9 cellular contexts compared by ENCODE assay signal in genomic region chr16:68298907-68299515, GRCh38. TPM values are rescaled to one million over a fixed set of nuclear protein-coding genes. Genes with fewer than 3 reads are reported as not detected.
A peak's percentile ranks its signal among the peaks of the same experiment; 100 is the strongest.
DNase-seq lines count a peak whose midpoint lies in the region; ATAC-seq and TF ChIP-seq lines count a peak whose summit lies in the region.
"Had no signal": no experiment of that assay in that cellular context is flagged by ENCODE, and none has a peak within 500 bp of the region (broad histone marks: within the 10 kb centered on the region; RNA-seq: fewer than 3 reads in every experiment).

No MANE protein-coding gene starts in this region.

- H4K8ac ChIP-seq in trophoblast cell (ENCODE audit: low read depth, low read length): no peak overlapping the region

- no peak overlapping the region for H2AFZ ChIP-seq in trophoblast cell (ENCODE audit: insufficient read depth, low read length, poor library complexity)

- no peak overlapping the region for H3K14ac ChIP-seq in trophoblast cell (ENCODE audit: low read length)

- H3K4me1 Mint-ChIP-seq in T-helper 17 cell: peaks cover 25% of the 10 kb centered on the region
- H3K4me1 Mint-ChIP-seq: activated B cell treated with CpG ODN at 0.5 μM for 24 hours had no signal

- peaks cover 16% of the 10 kb centered on the region for H3K36me3 Mint-ChIP-seq in T-helper 17 cell (ENCODE audit: low read depth)

- no CpG with 5 or more reads among the region's 5 CpGs for WGBS in trophoblast cell (ENCODE audit: extremely low coverage, insufficient coverage, insufficient read length)

- H2AK5ac ChIP-seq in trophoblast cell (ENCODE audit: low read length): no peak overlapping the region

- H3K4me2 ChIP-seq in trophoblast cell (ENCODE audit: low read length): no peak overlapping the region

- H3K27me3 Mint-ChIP-seq in T-helper 17 cell: no peaks in the 10 kb centered on the region
- H3K27me3 Mint-ChIP-seq: activated B cell treated with CpG ODN at 0.5 μM for 24 hours had no signal

- ATAC-seq in T-helper 17 cell (no peak), GM21390 (IDR thresholded peaks at IDR 0.05; ENCODE audit: unreplicated experiment) (no peak), GM21526 (IDR thresholded peaks at IDR 0.05; ENCODE audit: low FRiP score, unreplicated experiment) (no peak)

- peak overlapping the region; percentile 88 for H3K27ac Mint-ChIP-seq in T-helper 17 cell
- H3K27ac Mint-ChIP-seq: activated B cell treated with CpG ODN at 0.5 μM for 24 hours had no signal

- no peaks in the 10 kb centered on the region for H3K79me1 ChIP-seq in trophoblast cell (ENCODE audit: low read length)

- TF ChIP-seq CTCF in fibroblast of pulmonary artery (IDR thresholded peaks at IDR 0.05; ENCODE audit: low read length, missing control alignments): no peak

- H4K91ac ChIP-seq in trophoblast cell (ENCODE audit: low read depth, low read length): no peak overlapping the region

- no peak overlapping the region for H2BK120ac ChIP-seq in trophoblast cell (ENCODE audit: insufficient read depth, low read length, poor library complexity)

- no peaks in the 10 kb centered on the region for H3K79me2 ChIP-seq in trophoblast cell (ENCODE audit: control insufficient read depth, insufficient read depth, low read length, poor library complexity)

- no peak overlapping the region for H3K18ac ChIP-seq in trophoblast cell (ENCODE audit: low read length)

- peaks cover 48 to 68% of the 10 kb centered on the region in 2 experiments for H3K36me3 ChIP-seq in trophoblast cell (ENCODE audit: control insufficient read depth in 1 of 2, insufficient read depth in 2 of 2, low read length in 2 of 2)

- no peak overlapping the region for H3K4me3 Mint-ChIP-seq in T-helper 17 cell
- H3K4me3 Mint-ChIP-seq: activated B cell treated with CpG ODN at 0.5 μM for 24 hours had no signal

- no peak overlapping the region for H2BK12ac ChIP-seq in trophoblast cell (ENCODE audit: low read length)

- no peak overlapping the region for H4K12ac ChIP-seq in trophoblast cell (ENCODE audit: low read depth, low read length)

- no peaks in the 10 kb centered on the region for H3K4me1 ChIP-seq in trophoblast cell (ENCODE audit: control insufficient read depth in 1 of 2, insufficient read depth in 2 of 2, low read length in 2 of 2)

- H3K4me3 ChIP-seq in fibroblast of pulmonary artery (replicated peaks; ENCODE audit: low read depth, low read length) (no peak overlapping the region), trophoblast cell (ENCODE audit: low read depth, low read length) (no peak overlapping the region)

- no peak overlapping the region for H3K27ac ChIP-seq in trophoblast cell (ENCODE audit: low read depth, low read length)

- no peaks in the 10 kb centered on the region for H3K9me3 ChIP-seq in T-helper 17 cell (ENCODE audit: control insufficient read depth, low read length, poor library complexity, severe bottlenecking)
- peaks cover 1% of the 10 kb centered on the region for H3K9me3 ChIP-seq in trophoblast cell (ENCODE audit: insufficient read depth, low read depth, low read length)

- H3K23ac ChIP-seq in trophoblast cell (ENCODE audit: low read length): no peak overlapping the region

- in situ Hi-C loops in G401 (cut with HindIII; ENCODE audit: low sequenced_read_pairs): no loop called here

- H3K4ac ChIP-seq in trophoblast cell (ENCODE audit: low read depth, low read length): no peak overlapping the region

- no peak overlapping the region for H3K9ac ChIP-seq in trophoblast cell (ENCODE audit: low read length)

- DNase-seq in G401 (ENCODE audit: low spot score) (peak; percentile 88), T-helper 17 cell (no peak), fibroblast of pulmonary artery (ENCODE audit: low read depth) (peak; percentile 74), renal cortical epithelial cell (ENCODE audit: low read depth) (peak; percentile 38), trophoblast cell (no peak), NCI-H69 (lab: John Stamatoyannopoulos, UW) (no peak)
- DNase-seq: activated B cell treated with CpG ODN at 0.5 μM for 24 hours had no signal

- no peaks in the 10 kb centered on the region for H3K27me3 ChIP-seq in trophoblast cell (ENCODE audit: insufficient read depth, low read length)

- H2BK5ac ChIP-seq in trophoblast cell (ENCODE audit: low read depth, low read length, poor library complexity): no peak overlapping the region

RNA-seq across cellular contexts. Expression of gene SLC7A6OS, which starts 11.7 kb away (rescaled TPM):
- total RNA-seq in G401 (2014; rRNA removed; shearing (Covaris generic)): 16.7 and 23.7 TPM in 2 replicates
- 10 to 100 TPM; 35.3 to 36.0 TPM for total RNA-seq in T-helper 17 cell
- 10.1 and 12.1 TPM in 2 replicates for total RNA-seq in renal cortical epithelial cell
- polyA plus RNA-seq in trophoblast cell (2013): 8.8 and 9.9 TPM in 2 replicates

RNA-seq across cellular contexts. Expression of gene PRMT7, which starts 11.8 kb away (rescaled TPM):
- total RNA-seq in G401 (2014; rRNA removed; shearing (Covaris generic)): 75.9 and 85.9 TPM in 2 replicates
- 10 to 100 TPM; 55.2 to 59.4 TPM for total RNA-seq in T-helper 17 cell
- total RNA-seq in renal cortical epithelial cell: 21.5 and 49.2 TPM in 2 replicates
- 32.7 and 33.3 TPM in 2 replicates for polyA plus RNA-seq in trophoblast cell (2013)

RNA-seq across cellular contexts. Expression of gene SLC7A6, which starts 34.7 kb away (rescaled TPM):
- total RNA-seq in G401 (2014; rRNA removed; shearing (Covaris generic)): 21.5 and 27.4 TPM in 2 replicates
- total RNA-seq in T-helper 17 cell (100 to 1,000 TPM; 148 to 171 TPM), renal cortical epithelial cell (7.1 and 20.0 TPM in 2 replicates)
- 65.1 and 75.5 TPM in 2 replicates for polyA plus RNA-seq in trophoblast cell (2013)

RNA-seq across cellular contexts. Expression of gene PLA2G15, which starts 53.8 kb away (rescaled TPM):
- 15.3 and 19.7 TPM in 2 replicates for total RNA-seq in G401 (2014; rRNA removed; shearing (Covaris generic))
- total RNA-seq in T-helper 17 cell: 1 to 10 TPM; 6.6 to 7.4 TPM
- 19.3 and 50.1 TPM in 2 replicates for total RNA-seq in renal cortical epithelial cell
- polyA plus RNA-seq in trophoblast cell (2013): 22.1 and 24.6 TPM in 2 replicates

Comparison
In these comparisons a context has a peak if more than half of its experiments do, and no peak if none do; other contexts are left out.
1. DNase-seq: peak in G401 (single experiment), fibroblast of pulmonary artery (single experiment) and renal cortical epithelial cell (single experiment); none in T-helper 17 cell (0 of 3), trophoblast cell (0 of 2) and NCI-H69 (single experiment).